2 cellular contexts compared by ENCODE assay signal in genomic region chr14:99592394-99592793, GRCh38.
TF ChIP-seq lines count a peak whose summit lies in the region.

No MANE protein-coding gene starts in this region.

TF ChIP-seq in HEK293, 187 proteins besides CTCF, POLR2A, EP300 and RAD21:
- peak; percentile 76 for TF ChIP-seq REST (tag by site-specific recombination; IDR thresholded peaks at IDR 0.05)
- no peak for TF ChIP-seq ZNF704 (tag by site-specific recombination; IDR thresholded peaks at IDR 0.05)

TF ChIP-seq in WTC11, 78 proteins besides CTCF, POLR2A, EP300 and RAD21 (continued from another document):
- TF ChIP-seq ARID4B (CRISPR knock-in tag; IDR thresholded peaks at IDR 0.05; ENCODE audit: borderline replicate concordance): no peak
